Comparison of ENCODE assay signal across 8 cellular contexts in the genomic region with DNA sequence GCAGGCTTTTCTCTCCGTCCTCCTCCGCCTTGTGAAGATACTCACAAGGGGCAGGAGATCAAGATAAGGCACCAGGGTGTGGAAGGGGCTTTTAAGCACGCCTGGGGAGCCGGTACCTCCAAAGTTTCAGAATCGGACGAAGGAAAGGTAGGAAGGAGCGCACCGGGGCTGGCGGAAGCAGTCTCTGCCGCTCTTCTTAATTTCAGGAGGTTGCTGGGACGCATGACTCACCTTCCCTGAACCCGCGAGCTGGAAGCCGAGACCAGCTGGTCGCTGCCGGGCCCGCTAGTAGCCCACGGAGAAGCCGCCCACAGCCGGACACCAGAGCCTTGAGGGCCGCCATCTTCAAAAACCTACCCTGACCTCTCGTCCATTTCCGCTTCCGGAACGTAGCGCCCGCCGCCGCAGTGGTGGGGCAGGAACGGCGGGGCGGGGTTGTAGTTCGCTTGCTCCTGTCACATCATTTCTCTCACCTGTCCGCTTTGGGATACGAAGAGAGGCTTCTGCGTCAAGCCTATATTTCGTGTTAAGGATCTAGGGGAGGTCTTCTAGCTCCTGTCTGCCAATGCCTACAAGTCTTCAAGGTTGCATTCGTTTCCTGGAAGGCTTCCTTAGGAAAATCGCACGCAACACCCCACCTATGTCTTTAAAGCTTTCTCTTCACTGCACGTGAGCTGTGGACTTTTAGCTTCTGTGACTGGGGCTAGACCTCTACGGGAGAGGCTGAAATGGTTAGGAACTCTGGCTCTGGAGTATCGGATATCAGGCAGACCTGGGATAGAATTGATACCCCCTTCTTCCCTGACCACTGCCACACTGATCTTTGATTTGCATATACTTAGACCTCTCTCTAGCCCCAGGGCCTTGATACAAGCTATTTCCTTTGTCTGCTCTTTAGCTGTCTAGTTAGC. TPM values are rescaled to one million over a fixed set of nuclear protein-coding genes. Genes with fewer than 3 reads are reported as not detected.
DNase-seq lines count a peak whose midpoint lies in the region; ATAC-seq and TF ChIP-seq lines count a peak whose summit lies in the region.

A gene (minus strand): TSS at position 355 of the 911 bp plus-strand sequence. CDS start 12 bp downstream, at position 343.

- TF ChIP-seq POLR2A in GM15510 (IDR thresholded peaks at IDR 0.05; ENCODE audit: borderline replicate concordance, extremely low read depth, insufficient read length) = peak; percentile 83
- peak in 1 of 2 donors; percentile 34 for TF ChIP-seq POLR2A in vagina (IDR thresholded peaks at IDR 0.05)

- DNase-seq in NCI-H146 treated with DMSO at 0.1 percent for 48 hours (lab: John Stamatoyannopoulos, UW; ENCODE audit: unreplicated experiment) = peak; percentile 87
- peak; percentile 80 to 92 (median 92) for DNase-seq in right cardiac atrium
- DNase-seq in vagina (ENCODE audit: extremely low spot score in 2 of 2) = no peak

- no peak for TF ChIP-seq CTCF in vagina (IDR thresholded peaks at IDR 0.05)

- ATAC-seq in HG02759 (IDR thresholded peaks at IDR 0.05; ENCODE audit: unreplicated experiment) = peak; percentile 92
- peak; percentile 96 to 97 for ATAC-seq in right cardiac atrium

- H3K9ac ChIP-seq in rectal smooth muscle tissue (ENCODE audit: low read length) = peak within 1 kb of the TSS; percentile 43

- WGBS in right cardiac atrium = 12% methylated on average over 43 of the region's 43 CpGs

- no peaks in the 10 kb centered on the region for H3K27me3 ChIP-seq in right cardiac atrium (ENCODE audit: control insufficient read depth, insufficient read depth)
- no peaks in the 10 kb centered on the region for H3K27me3 ChIP-seq in rectal smooth muscle tissue (ENCODE audit: control insufficient read depth, insufficient read depth, low read length)
- H3K27me3 ChIP-seq in vagina = no peaks in the 10 kb centered on the region

- H3K4me1 ChIP-seq in right cardiac atrium (ENCODE audit: control insufficient read depth, insufficient read depth, low read length) (peaks cover 14% of the 10 kb centered on the region), rectal smooth muscle tissue (ENCODE audit: control insufficient read depth, insufficient read depth, low read length) (peaks cover 10% of the 10 kb centered on the region), vagina (peaks cover 33% of the 10 kb centered on the region)

- intact Hi-C loops in T-helper 2 cell treated with Interferon-gamma antibody and Interleukin-4, amounts not matched to agents 100 ng/mL and 5 ng/mL, for 36 hours (cut with micrococcal nuclease) = no loop called here
- intact Hi-C loops in right cardiac atrium (cut with DNase I) (no loop called here), vagina (cut with DNase I) (no loop called here)

- H3K27ac ChIP-seq in angular gyrus (ENCODE audit: low read depth, low read length) = peak within 1 kb of the TSS; percentile 64
- peak within 1 kb of the TSS; percentile 84 for H3K27ac ChIP-seq in right cardiac atrium (ENCODE audit: low read length)
- peak within 1 kb of the TSS; percentile 70 for H3K27ac ChIP-seq in rectal smooth muscle tissue (ENCODE audit: low read depth, low read length)
- peak within 1 kb of the TSS; percentile 81 for H3K27ac ChIP-seq in vagina

- H3K4me3 ChIP-seq in right cardiac atrium (ENCODE audit: low read length) = peak within 1 kb of the TSS; percentile 93
- H3K4me3 ChIP-seq in rectal smooth muscle tissue (ENCODE audit: low read length) = peak within 1 kb of the TSS; percentile 74
- H3K4me3 ChIP-seq in vagina = peak within 1 kb of the TSS; percentile 81 to 89

- H3K9me3 ChIP-seq in right cardiac atrium (ENCODE audit: control insufficient read depth, low read length) (no peaks in the 10 kb centered on the region), vagina (no peaks in the 10 kb centered on the region)

- H3K36me3 ChIP-seq in rectal smooth muscle tissue (ENCODE audit: control insufficient read depth, insufficient read depth, low read length) = no peaks in the 10 kb centered on the region
- H3K36me3 ChIP-seq in vagina = no peaks in the 10 kb centered on the region

RNA-seq across cellular contexts. Expression of the gene that starts here (rescaled TPM):
- 37.4 and 38.6 TPM in 2 replicates for total RNA-seq in T-helper 2 cell treated with Interferon-gamma antibody and Interleukin-4, amounts not matched to agents 100 ng/mL and 5 ng/mL, for 36 hours
- total RNA-seq in right cardiac atrium (10 to 100 TPM; 33.1 to 39.0 (median 34.9) TPM), vagina (31.9 TPM)
- 58.0 TPM for polyA plus RNA-seq in right cardiac atrium

Comparison
In these comparisons a context has a peak if more than half of its experiments do, and no peak if none do; other contexts are left out.
1. DNase-seq: peak in NCI-H146 treated with DMSO at 0.1 percent for 48 hours (single experiment) and right cardiac atrium (3 of 3); none in vagina (0 of 2).
2. Peak in every context shown above with its lines, with median percentiles within 50 percentile points of each other: H3K27ac ChIP-seq and H3K4me3 ChIP-seq.